1 cellular context compared by ENCODE assay signal in genomic region chr5:56211298-56211865, GRCh38.
A peak's percentile ranks its signal among the peaks of the same experiment; 100 is the strongest.
TF ChIP-seq lines count a peak whose summit lies in the region.

No MANE protein-coding gene starts in this region.

TF ChIP-seq in liver, 16 proteins besides CTCF, POLR2A, EP300 and RAD21 (continued from another document):
- no peak for TF ChIP-seq TAF1 (conservative IDR thresholded peaks at IDR 0.05)
- peak; percentile 98 to 99 for TF ChIP-seq JUND (IDR thresholded peaks at IDR 0.05)
- TF ChIP-seq FOXA1 (IDR thresholded peaks at IDR 0.05) = no peak
TF ChIP-seq in liver: peak in this region for 14.
